ENCODE assay signal across 1 cellular context in genomic region chr20:52016022-52016421, GRCh38.
TF ChIP-seq lines count a peak whose summit lies in the region.

No MANE protein-coding gene starts in this region.

TF ChIP-seq in HepG2, 621 proteins besides CTCF, POLR2A, EP300 and RAD21 (continued from another document):
- TF ChIP-seq AKNA (CRISPR knock-in tag; IDR thresholded peaks at IDR 0.05; ENCODE audit: borderline replicate concordance) (no peak), ELF3 (CRISPR knock-in tag; IDR thresholded peaks at IDR 0.05) (0 out of 2 replicates have a peak, but pooled peaks have one; percentile 26), ZNF598 (CRISPR knock-in tag; IDR thresholded peaks at IDR 0.05; ENCODE audit: borderline replicate concordance) (0 out of 2 replicates have a peak, but pooled peaks have one; percentile 35)
